ENCODE assay signal across 9 cellular contexts in the genomic region with DNA sequence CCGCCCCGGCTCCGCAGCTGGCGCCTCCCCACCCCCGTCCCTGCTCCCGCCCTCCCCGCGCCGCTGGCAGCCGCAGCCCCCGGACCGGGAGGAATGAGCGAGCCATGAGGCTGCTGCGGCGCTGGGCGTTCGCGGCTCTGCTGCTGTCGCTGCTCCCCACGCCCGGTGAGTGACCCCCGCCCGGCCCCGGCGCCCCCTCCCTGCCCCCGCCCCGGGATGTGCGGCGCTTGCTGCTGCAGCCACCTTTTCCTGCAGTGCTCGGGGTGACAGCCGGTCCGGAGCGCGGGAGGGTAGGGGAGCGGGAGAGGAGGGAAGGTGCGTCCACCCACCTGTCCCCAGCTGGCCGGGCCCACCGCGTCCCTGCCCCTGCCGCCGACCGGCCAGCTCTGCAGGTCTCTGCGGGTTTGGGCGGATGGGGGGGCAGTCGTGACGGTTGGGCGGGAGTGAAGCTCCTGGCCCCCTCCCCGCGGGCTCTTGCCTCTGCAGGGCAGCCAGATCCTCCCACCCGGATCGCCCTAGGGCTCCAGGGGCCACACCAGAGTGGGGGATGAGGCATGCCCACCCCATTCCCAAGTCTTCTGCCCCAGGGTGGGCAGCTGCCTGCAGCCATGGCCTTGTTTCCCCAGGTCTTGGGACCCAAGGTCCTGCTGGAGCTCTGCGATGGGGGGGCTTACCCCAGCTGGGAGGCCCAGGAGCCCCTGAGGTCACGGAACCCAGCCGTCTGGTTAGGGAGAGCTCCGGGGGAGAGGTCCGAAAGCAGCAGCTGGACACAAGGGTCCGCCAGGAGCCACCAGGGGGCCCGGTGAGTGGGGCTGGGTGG. TPM values are rescaled to one million over a fixed set of nuclear protein-coding genes. Genes with fewer than 3 reads are reported as not detected.
A peak's percentile ranks its signal among the peaks of the same experiment; 100 is the strongest.
DNase-seq lines count a peak whose midpoint lies in the region; ATAC-seq and TF ChIP-seq lines count a peak whose summit lies in the region.
"Had no signal": no experiment of that assay in that cellular context is flagged by ENCODE, and none has a peak within 500 bp of the region (broad histone marks: within the 10 kb centered on the region; RNA-seq: fewer than 3 reads in every experiment).

No MANE protein-coding gene starts in this region.

- H3K27me3 Mint-ChIP-seq in activated CD4-positive, alpha-beta T cell treated with anti-CD3 and anti-CD28 coated beads for 36 hours: peaks cover 25% of the 10 kb centered on the region

- intact Hi-C loops in activated CD4-positive, alpha-beta T cell treated with anti-CD3 and anti-CD28 coated beads for 36 hours (cut with DNase I, micrococcal nuclease): loop anchor here in 1 of 2 experiments (5.0 kb wide), 1 partner anchor 227 kb away; no protein-coding TSS in a partner anchor
- intact Hi-C loops in tibial artery (cut with DNase I; ENCODE audit: low total_unique reads): no loop called here

- no peak overlapping the region for H3K4me3 ChIP-seq in adipocyte (ENCODE audit: low read length)
- peak overlapping the region; percentile 42 for H3K4me3 ChIP-seq in iPS-18a (ENCODE audit: low read length)
- peak overlapping the region; percentile 37 to 49 for H3K4me3 ChIP-seq in tibial artery

- POLR2A ChIA-PET in activated CD4-positive, alpha-beta T cell treated with anti-CD3 and anti-CD28 coated beads for 36 hours (lab: Charles Lee): no interaction called here

- H3K36me3 ChIP-seq in adipocyte (ENCODE audit: control insufficient read depth, insufficient read depth, low read length, severe bottlenecking): no peaks in the 10 kb centered on the region
- H3K36me3 ChIP-seq in iPS-18a (ENCODE audit: control insufficient read depth, low read depth, low read length): no peaks in the 10 kb centered on the region
- H3K36me3 ChIP-seq in tibial artery: no peaks in the 10 kb centered on the region

- H3K4me1 ChIP-seq in adipocyte (ENCODE audit: control insufficient read depth, insufficient read depth, low read length) (no peaks in the 10 kb centered on the region), iPS-18a (ENCODE audit: control insufficient read depth, low read depth, low read length) (no peaks in the 10 kb centered on the region), tibial artery (peaks cover 0 to 16% (median 13%) of the 10 kb centered on the region in 4 donors)

- no peak for TF ChIP-seq CTCF in tibial artery (IDR thresholded peaks at IDR 0.05)

- DNase-seq in activated CD4-positive, alpha-beta T cell treated with anti-CD3 and anti-CD28 coated beads for 36 hours: peak; percentile 18
- no peak for DNase-seq in activated CD4-positive, alpha-beta T cell treated with anti-CD3 and anti-CD28 coated beads for 1 hour
- DNase-seq in adipocyte (ENCODE audit: low read depth) (peak; percentile 50), tibial artery (no peak), HUDEP-2 (lab: John Stamatoyannopoulos, UW; ENCODE audit: unreplicated experiment in 76 of 76) (no peak), MV-4-11 (lab: John Stamatoyannopoulos, UW) (no peak)
- DNase-seq: DMS153 had no signal

- no peak overlapping the region for H3K27ac Mint-ChIP-seq in activated CD4-positive, alpha-beta T cell treated with anti-CD3 and anti-CD28 coated beads for 36 hours

- no peaks in the 10 kb centered on the region for H3K4me1 Mint-ChIP-seq in activated CD4-positive, alpha-beta T cell treated with anti-CD3 and anti-CD28 coated beads for 36 hours

- ATAC-seq in activated CD4-positive, alpha-beta T cell treated with anti-CD3 and anti-CD28 coated beads for 36 hours: peak; percentile 13
- ATAC-seq in GM21423 (IDR thresholded peaks at IDR 0.05; ENCODE audit: unreplicated experiment): no peak

- H3K9ac ChIP-seq in adipocyte (ENCODE audit: low read length) (no peak overlapping the region), iPS-18a (ENCODE audit: low read length) (no peak overlapping the region)

- H3K9me3 Mint-ChIP-seq in activated CD4-positive, alpha-beta T cell treated with anti-CD3 and anti-CD28 coated beads for 36 hours (ENCODE audit: low read depth): no peaks in the 10 kb centered on the region

- H3K36me3 Mint-ChIP-seq in activated CD4-positive, alpha-beta T cell treated with anti-CD3 and anti-CD28 coated beads for 36 hours (ENCODE audit: low read depth): no peaks in the 10 kb centered on the region

- H3K9me3 ChIP-seq in adipocyte (ENCODE audit: control insufficient read depth, low read length) (no peaks in the 10 kb centered on the region), iPS-18a (ENCODE audit: control insufficient read depth, low read depth, low read length) (no peaks in the 10 kb centered on the region), tibial artery (no peaks in the 10 kb centered on the region)

- CTCF ChIA-PET in activated CD4-positive, alpha-beta T cell treated with anti-CD3 and anti-CD28 coated beads for 36 hours (lab: Charles Lee): interaction anchor here (0.7 to 1.6 kb wide), 3 partner anchors 15 to 93 kb away, joined by 3 read pairs; no protein-coding TSS in a partner anchor

- no peak overlapping the region for H3K4me3 Mint-ChIP-seq in activated CD4-positive, alpha-beta T cell treated with anti-CD3 and anti-CD28 coated beads for 36 hours

- H3K27me3 ChIP-seq in adipocyte (replicated peaks; ENCODE audit: control insufficient read depth, insufficient read depth, low read length) (peaks cover 20% of the 10 kb centered on the region), iPS-18a (ENCODE audit: control insufficient read depth, insufficient read depth, low read length) (peaks cover 36% of the 10 kb centered on the region), tibial artery (peaks cover 0 to 61% of the 10 kb centered on the region in 2 donors)

- H3K27ac ChIP-seq in iPS-18a (ENCODE audit: low read length): no peak overlapping the region
- H3K27ac ChIP-seq in tibial artery: no peak overlapping the region

RNA-seq across cellular contexts. Expression of a gene that starts 0.5 kb away (rescaled TPM):
- under 1 TPM; 0.19 to 0.55 TPM for total RNA-seq in activated CD4-positive, alpha-beta T cell treated with anti-CD3 and anti-CD28 coated beads for 36 hours

RNA-seq across cellular contexts. Expression of a gene that starts 50.8 kb away (rescaled TPM):
- 10 to 100 TPM; 23.5 to 26.4 TPM for total RNA-seq in activated CD4-positive, alpha-beta T cell treated with anti-CD3 and anti-CD28 coated beads for 36 hours

Comparison
In these comparisons a context has a peak if more than half of its experiments do, and no peak if none do; other contexts are left out.
1. DNase-seq: peak in activated CD4-positive, alpha-beta T cell treated with anti-CD3 and anti-CD28 coated beads for 36 hours (single experiment) and adipocyte (single experiment); none in activated CD4-positive, alpha-beta T cell treated with anti-CD3 and anti-CD28 coated beads for 1 hour (single experiment), tibial artery (0 of 2), HUDEP-2 (0 of 76) and MV-4-11 (single experiment).